In the genomic region with DNA sequence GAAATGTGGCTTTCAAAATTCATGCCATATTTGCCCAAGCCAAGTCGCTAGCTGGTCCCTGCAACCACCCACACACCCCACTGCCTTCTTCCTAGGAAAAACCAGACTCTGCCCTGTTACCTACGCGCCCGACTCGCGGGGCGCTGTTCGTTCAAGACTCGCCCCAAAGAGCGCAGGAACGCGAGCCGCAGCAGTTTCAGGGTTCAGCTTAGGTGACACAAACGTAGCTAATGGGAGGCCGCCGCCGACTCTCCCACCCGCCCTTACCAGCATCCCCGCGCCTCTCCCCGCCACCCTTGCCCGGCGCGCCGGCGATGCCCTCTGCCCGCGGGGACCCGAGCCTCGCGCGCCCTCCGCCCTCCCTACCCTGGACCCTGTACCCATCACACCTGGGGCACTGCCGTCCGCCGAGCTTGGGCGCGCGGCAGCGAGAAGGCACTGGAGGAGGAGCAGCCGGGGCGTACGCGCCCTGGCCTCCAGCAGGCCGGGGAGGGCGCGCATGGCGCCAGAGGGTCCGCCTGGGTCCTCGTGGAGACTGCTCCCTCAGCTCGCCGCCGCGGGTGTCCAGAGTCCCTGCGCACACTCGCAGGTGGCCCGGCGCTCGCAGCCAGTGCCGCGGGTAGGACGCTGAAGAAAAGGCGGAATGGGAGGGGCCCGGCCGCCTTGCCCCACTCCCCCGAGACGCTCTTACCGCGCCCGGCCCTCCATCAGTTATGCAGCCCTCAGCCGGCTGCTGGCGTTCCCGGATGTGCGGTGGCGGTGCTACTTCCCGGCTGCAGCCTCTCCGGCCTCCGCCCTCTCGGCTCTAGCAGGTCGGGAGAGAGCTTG, we compare ENCODE assay signal across 9 cellular contexts. TPM values are rescaled to one million over a fixed set of nuclear protein-coding genes. Genes with fewer than 3 reads are reported as not detected.
DNase-seq lines count a peak whose midpoint lies in the region; ATAC-seq and TF ChIP-seq lines count a peak whose summit lies in the region.
"Had no signal": no experiment of that assay in that cellular context is flagged by ENCODE, and none has a peak within 500 bp of the region (broad histone marks: within the 10 kb centered on the region; RNA-seq: fewer than 3 reads in every experiment).

A gene with protein sequence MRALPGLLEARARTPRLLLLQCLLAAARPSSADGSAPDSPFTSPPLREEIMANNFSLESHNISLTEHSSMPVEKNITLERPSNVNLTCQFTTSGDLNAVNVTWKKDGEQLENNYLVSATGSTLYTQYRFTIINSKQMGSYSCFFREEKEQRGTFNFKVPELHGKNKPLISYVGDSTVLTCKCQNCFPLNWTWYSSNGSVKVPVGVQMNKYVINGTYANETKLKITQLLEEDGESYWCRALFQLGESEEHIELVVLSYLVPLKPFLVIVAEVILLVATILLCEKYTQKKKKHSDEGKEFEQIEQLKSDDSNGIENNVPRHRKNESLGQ (minus strand): TSS at position 638 of the 828 bp plus-strand sequence. CDS start 137 bp downstream, at position 501.

- no peaks in the 10 kb centered on the region for H3K9me3 Mint-ChIP-seq in CD8-positive, alpha-beta memory T cell

- no peaks in the 10 kb centered on the region for H3K27me3 ChIP-seq in CD8-positive, alpha-beta memory T cell (ENCODE audit: insufficient read depth, low read length, poor library complexity, severe bottlenecking)
- no peaks in the 10 kb centered on the region for H3K27me3 ChIP-seq in prostate gland (replicated peaks; ENCODE audit: insufficient read depth)

- H3K36me3 ChIP-seq in CD8-positive, alpha-beta memory T cell (ENCODE audit: insufficient read depth, low read length) = no peaks in the 10 kb centered on the region
- H3K36me3 ChIP-seq in prostate gland (no peaks in the 10 kb centered on the region), urinary bladder (ENCODE audit: insufficient read depth) (no peaks in the 10 kb centered on the region)

- peak; percentile 69 to 87 (median 83) for DNase-seq in CD8-positive, alpha-beta memory T cell
- DNase-seq in RWPE1 (ENCODE audit: low spot score) (peak; percentile 67), activated gamma-delta T cell treated with Interleukin-2 at 50 U/mL for 16 hours (peak; percentile 77), left cardiac atrium (peak; percentile 65), prostate gland (ENCODE audit: low spot score) (peak; percentile 53)

- WGBS in prostate gland = under 1% methylated on average over 54 of the region's 80 CpGs
- under 1% methylated on average over 80 of the region's 80 CpGs for WGBS in urinary bladder

- peaks cover 0 to 32% (median 0%) of the 10 kb centered on the region in 3 donors for H3K36me3 Mint-ChIP-seq in CD8-positive, alpha-beta memory T cell

- peak within 1 kb of the TSS; percentile 92 to 100 (median 97) for H3K4me3 Mint-ChIP-seq in CD8-positive, alpha-beta memory T cell

- no peaks in the 10 kb centered on the region for H3K9me3 ChIP-seq in CD8-positive, alpha-beta memory T cell (ENCODE audit: low read length)
- no peaks in the 10 kb centered on the region for H3K9me3 ChIP-seq in prostate gland

- H3K27ac ChIP-seq in CD8-positive, alpha-beta memory T cell (ENCODE audit: low read depth, low read length) = peak within 1 kb of the TSS; percentile 92
- H3K27ac ChIP-seq in RWPE1 = peak within 1 kb of the TSS; percentile 87
- H3K27ac ChIP-seq in prostate gland = peak within 1 kb of the TSS; percentile 48 to 73
- no peak within 1 kb of the TSS for H3K27ac ChIP-seq in urinary bladder (ENCODE audit: low read depth)

- peak within 1 kb of the TSS; percentile 95 for H3K4me3 ChIP-seq in CD8-positive, alpha-beta memory T cell (ENCODE audit: low read length)
- peak within 1 kb of the TSS; percentile 50 to 60 for H3K4me3 ChIP-seq in prostate gland
- peak within 1 kb of the TSS; percentile 38 for H3K4me3 ChIP-seq in urinary bladder (ENCODE audit: low read depth, low read length)

- peak within 1 kb of the TSS; percentile 96 to 98 (median 96) for H3K27ac Mint-ChIP-seq in CD8-positive, alpha-beta memory T cell

- CTCF ChIA-PET in CD8-positive, alpha-beta memory T cell (lab: Charles Lee) = interaction anchor here (0.7 to 2.4 kb wide), 40 partner anchors 9 to 327 kb away, joined by 3 to 15 read pairs (median 4); a partner anchor contains a TSS
- CTCF ChIA-PET in RWPE1 (lab: Yijun Ruan, JAX) = interaction anchor here (0.5 to 1.1 kb wide), 6 partner anchors 75 to 1437 kb away, joined by 3 to 4 read pairs (median 4); no protein-coding TSS in a partner anchor

- intact Hi-C loops in left cardiac atrium (cut with DNase I) = no loop called here
- intact Hi-C loops in prostate gland (cut with DNase I) = no loop called here

- ATAC-seq in GM19395 (IDR thresholded peaks at IDR 0.05; ENCODE audit: unreplicated experiment) (peak; percentile 65), HG03565 (IDR thresholded peaks at IDR 0.05; ENCODE audit: unreplicated experiment) (peak; percentile 39), left cardiac atrium (peak; percentile 79 to 95)

- H3K4me1 Mint-ChIP-seq in CD8-positive, alpha-beta memory T cell = peaks cover 64 to 86% (median 81%) of the 10 kb centered on the region in 3 donors

- TF ChIP-seq CTCF in RWPE1 (conservative IDR thresholded peaks at IDR 0.05; ENCODE audit: low read depth) = peak; percentile 65
- TF ChIP-seq CTCF in prostate gland (IDR thresholded peaks at IDR 0.05) = no peak

- H3K4me1 ChIP-seq in CD8-positive, alpha-beta memory T cell (ENCODE audit: insufficient read depth, low read length) = peaks cover 50% of the 10 kb centered on the region
- H3K4me1 ChIP-seq in prostate gland (replicated peaks) = no peaks in the 10 kb centered on the region
- H3K4me1 ChIP-seq in urinary bladder (ENCODE audit: insufficient read depth) = no peaks in the 10 kb centered on the region

- POLR2A ChIA-PET in CD8-positive, alpha-beta memory T cell (lab: Charles Lee) = interaction anchor here (0.6 to 2.3 kb wide), 7 partner anchors 12 to 302 kb away, joined by 3 to 26 read pairs (median 6); a partner anchor contains a TSS
- POLR2A ChIA-PET in RWPE1 (lab: Yijun Ruan, JAX; ENCODE audit: low non-redundant PET) = interaction anchor here (0.6 kb wide), 1 partner anchor 19 kb away, joined by 4 read pairs; no protein-coding TSS in a partner anchor

- no peak for TF ChIP-seq POLR2A in prostate gland (IDR thresholded peaks at IDR 0.05)

- no peaks in the 10 kb centered on the region for H3K27me3 Mint-ChIP-seq in CD8-positive, alpha-beta memory T cell

RNA-seq across cellular contexts. Expression of the gene that starts here (rescaled TPM):
- 100 to 1,000 TPM; 140 to 145 TPM for total RNA-seq in CD8-positive, alpha-beta memory T cell
- 220 TPM for polyA plus RNA-seq in CD8-positive, alpha-beta memory T cell
- total RNA-seq in left cardiac atrium (10 to 100 TPM; 14.6 to 35.8 TPM), prostate gland (10 to 100 TPM; 22.4 to 23.9 TPM), urinary bladder (12.7 TPM)
- polyA plus RNA-seq in urinary bladder = 5.0 TPM
- total RNA-seq: endothelial cell of umbilical vein had no signal
- polyA plus RNA-seq: endothelial cell of umbilical vein had no signal

Comparison
In these comparisons a context has a peak if more than half of its experiments do, and no peak if none do; other contexts are left out.
1. RNA of the gene that starts here (polyA plus RNA-seq): 220 TPM in CD8-positive, alpha-beta memory T cell (single experiment); 5.0 TPM in urinary bladder (single experiment); every median in the first group is over 10 times any median in the second.
2. H3K4me3 ChIP-seq: peak in every context shown above with its lines; median percentile 95 in CD8-positive, alpha-beta memory T cell; 55 in prostate gland; 38 in urinary bladder.
3. Peak in every context shown above with its lines, with median percentiles within 50 percentile points of each other: DNase-seq and ATAC-seq.